Comparison of ENCODE assay signal across 11 cellular contexts in genomic region chr20:406200-407096, GRCh38. TPM values are rescaled to one million over a fixed set of nuclear protein-coding genes. Genes with fewer than 3 reads are reported as not detected.
DNase-seq lines count a peak whose midpoint lies in the region; ATAC-seq and TF ChIP-seq lines count a peak whose summit lies in the region.
"Had no signal": no experiment of that assay in that cellular context is flagged by ENCODE, and none has a peak within 500 bp of the region (broad histone marks: within the 10 kb centered on the region; RNA-seq: fewer than 3 reads in every experiment).

No MANE protein-coding gene starts in this region.

- H3K9ac ChIP-seq in SK-N-SH (no peak overlapping the region), SU-DHL-6 (ENCODE audit: low read length) (no peak overlapping the region), skeletal muscle satellite cell (ENCODE audit: low read depth, low read length) (no peak overlapping the region)

- no peaks in the 10 kb centered on the region for H3K9me2 ChIP-seq in SK-N-SH
- no peaks in the 10 kb centered on the region for H3K9me2 ChIP-seq in SU-DHL-6 (replicated peaks; ENCODE audit: insufficient read depth, low read length)

- TF ChIP-seq POLR2A in gastroesophageal sphincter (IDR thresholded peaks at IDR 0.05): no peak

- H3K4me3 ChIP-seq in SK-N-SH (ENCODE audit: low read depth in 2 of 2, low read length in 1 of 2): no peak overlapping the region
- no peak overlapping the region for H3K4me3 ChIP-seq in SU-DHL-6 (ENCODE audit: insufficient read depth, low read length, poor library complexity, severe bottlenecking)
- H3K4me3 ChIP-seq in gastroesophageal sphincter: no peak overlapping the region
- H3K4me3 ChIP-seq in skeletal muscle satellite cell (ENCODE audit: low read length): no peak overlapping the region

- H3F3A ChIP-seq in SK-N-SH (replicated peaks; ENCODE audit: insufficient read depth) (peaks cover 9% of the 10 kb centered on the region), SU-DHL-6 (ENCODE audit: insufficient read depth) (0 out of 2 replicates have a peak, but pooled peaks cover 5% of the 10 kb centered on the region)

- ATAC-seq in SK-N-SH treated with all-trans-retinoic acid at 6 μM for 48 hours (no peak), gastroesophageal sphincter (no peak), HG03196 (IDR thresholded peaks at IDR 0.05; ENCODE audit: unreplicated experiment) (no peak), HG03469 (IDR thresholded peaks at IDR 0.05; ENCODE audit: unreplicated experiment) (no peak)

- H3K4me1 ChIP-seq in SK-N-SH (ENCODE audit: control insufficient read depth in 1 of 2, insufficient read depth in 2 of 2, low read depth in 1 of 2, low read length in 1 of 2): peaks cover 4 to 18% of the 10 kb centered on the region in 2 experiments; a peak in 2 of 4 replicates
- peaks cover 0 to 34% (median 13%) of the 10 kb centered on the region in 3 donors for H3K4me1 ChIP-seq in gastroesophageal sphincter
- peaks cover 21% of the 10 kb centered on the region for H3K4me1 ChIP-seq in skeletal muscle satellite cell (ENCODE audit: control insufficient read depth, insufficient read depth, low read length)

- TF ChIP-seq CTCF in SK-N-SH (IDR thresholded peaks at IDR 0.05) (no peak), SU-DHL-6 (IDR thresholded peaks at IDR 0.05; ENCODE audit: insufficient read depth, low read length, poor library complexity, severe bottlenecking) (no peak), gastroesophageal sphincter (IDR thresholded peaks at IDR 0.05) (no peak)

- H3K36me3 ChIP-seq in SK-N-SH (replicated peaks in 1 of 2; ENCODE audit: control insufficient read depth in 1 of 2, insufficient read depth in 2 of 2, low read length in 1 of 2): peaks cover 6 to 20% of the 10 kb centered on the region in 2 experiments
- peaks cover 5% of the 10 kb centered on the region for H3K36me3 ChIP-seq in SU-DHL-6 (ENCODE audit: low read length)
- H3K36me3 ChIP-seq in gastroesophageal sphincter: peaks cover 0 to 17% of the 10 kb centered on the region in 2 donors
- H3K36me3 ChIP-seq in skeletal muscle satellite cell (ENCODE audit: insufficient read depth, low read length): peaks cover 13% of the 10 kb centered on the region

- no peak overlapping the region for H2AFZ ChIP-seq in SK-N-SH (ENCODE audit: low read depth)
- peak overlapping the region; percentile 92 for H2AFZ ChIP-seq in SU-DHL-6 (ENCODE audit: low read depth, low read length, severe bottlenecking)

- POLR2A ChIA-PET in SK-N-SH (lab: Yijun Ruan, JAX): interaction anchor here (0.5 to 1.4 kb wide), 4 partner anchors 26 to 923 kb away, joined by 3 to 15 read pairs (median 6); partner anchors contain the start of genes NRSN2 and TRIB3

- no peaks in the 10 kb centered on the region for H4K20me1 ChIP-seq in SK-N-SH (ENCODE audit: insufficient read depth)
- H4K20me1 ChIP-seq in SU-DHL-6 (ENCODE audit: low read depth, low read length): no peaks in the 10 kb centered on the region

- H3K79me2 ChIP-seq in SK-N-SH (ENCODE audit: insufficient read depth): peaks cover 33% of the 10 kb centered on the region
- no peaks in the 10 kb centered on the region; the same call in 1 of the 2 replicates for H3K79me2 ChIP-seq in SU-DHL-6 (ENCODE audit: insufficient read depth, low read length)

- CTCF ChIA-PET in SK-N-SH (lab: Yijun Ruan, JAX): interaction anchor here (0.9 to 2.1 kb wide), 9 partner anchors 10 to 332 kb away, joined by 3 to 8 read pairs (median 4); no protein-coding TSS in a partner anchor

- H3K27me3 ChIP-seq in SK-N-SH (ENCODE audit: insufficient read depth) (no peaks in the 10 kb centered on the region), SU-DHL-6 (ENCODE audit: low read length) (no peaks in the 10 kb centered on the region), gastroesophageal sphincter (no peaks in the 10 kb centered on the region), skeletal muscle satellite cell (ENCODE audit: control insufficient read depth, insufficient read depth, low read length) (no peaks in the 10 kb centered on the region)

- no peak for TF ChIP-seq EP300 in SK-N-SH (IDR thresholded peaks at IDR 0.05; ENCODE audit: borderline replicate concordance in 1 of 2, low read depth in 1 of 2, low read length in 1 of 2)
- no peak for TF ChIP-seq EP300 in gastroesophageal sphincter (IDR thresholded peaks at IDR 0.05)

- H3K27ac ChIP-seq in SK-N-SH (ENCODE audit: low read depth in 2 of 2, low read length in 1 of 2) (peak overlapping the region; percentile 66 to 81; a peak in 3 of 4 replicates), SU-DHL-6 (ENCODE audit: low read depth, low read length) (no peak overlapping the region), gastroesophageal sphincter (peak overlapping the region in 3 of 4 donors; percentile 95 to 98 (median 97))

- 95% methylated on average over 9 of the region's 9 CpGs for WGBS in SK-N-SH (ENCODE audit: low lambda C conversion rate)
- WGBS in gastroesophageal sphincter (ENCODE audit: low coverage in 1 of 2), 2 donors: 58 to 72% methylated on average over 5 to 6 of the region's 9 CpGs

- TF ChIP-seq RAD21 in SK-N-SH (IDR thresholded peaks at IDR 0.05; ENCODE audit: low read length): no peak

- peak overlapping the region; percentile 79; the same call in 1 of the 2 replicates for H3K4me2 ChIP-seq in SK-N-SH
- peak overlapping the region; percentile 66 for H3K4me2 ChIP-seq in SU-DHL-6 (ENCODE audit: low read depth, low read length, poor library complexity, severe bottlenecking)
- H3K4me2 ChIP-seq in skeletal muscle satellite cell (ENCODE audit: low read length): peak overlapping the region; percentile 97

- no peak for DNase-seq in SK-N-SH
- no peak for DNase-seq in AG20443 (ENCODE audit: low spot score)
- DNase-seq: dermis blood vessel endothelial cell; stimulated activated CD4-positive, alpha-beta T cell treated with anti-CD3 and anti-CD28 coated beads, Interleukin-4, amount 100 ng/mL, for 1 hour had no signal

- H3K9me3 ChIP-seq in SK-N-SH (no peaks in the 10 kb centered on the region), SU-DHL-6 (ENCODE audit: insufficient read depth, low read length) (no peaks in the 10 kb centered on the region), gastroesophageal sphincter (no peaks in the 10 kb centered on the region), skeletal muscle satellite cell (replicated peaks; ENCODE audit: low read length) (no peaks in the 10 kb centered on the region)
- H3K9me3 ChIP-seq: HAP-1 had no signal

TF ChIP-seq in SK-N-SH, 30 proteins besides CTCF, POLR2A, EP300 and RAD21 (continues in another document):
- TF ChIP-seq POLR2AphosphoS5 (IDR thresholded peaks at IDR 0.05; ENCODE audit: low read depth, low read length): no peak
- no peak for TF ChIP-seq SMC3 (IDR thresholded peaks at IDR 0.05; ENCODE audit: low read depth, low read length)
- no peak for TF ChIP-seq NFIC (IDR thresholded peaks at IDR 0.05; ENCODE audit: borderline replicate concordance)
- no peak for TF ChIP-seq ELF1 (IDR thresholded peaks at IDR 0.05)

TF ChIP-seq in SK-N-SH treated with all-trans-retinoic acid at 6 μM for 48 hours, 23 proteins besides CTCF, POLR2A, EP300 and RAD21 (continues in another document):
- TF ChIP-seq CSRNP3 (CRISPR knock-in tag; IDR thresholded peaks at IDR 0.05) (no peak), ZNF8 (CRISPR knock-in tag; IDR thresholded peaks at IDR 0.05) (no peak), ZNF565 (CRISPR knock-in tag; conservative IDR thresholded peaks at IDR 0.05; ENCODE audit: low read depth) (no peak), TCF4 (CRISPR knock-in tag; IDR thresholded peaks at IDR 0.05; ENCODE audit: borderline replicate concordance) (no peak)

RNA-seq across cellular contexts. Expression of gene RBCK1, which starts 1.7 kb away (rescaled TPM):
- 94.3 and 105 TPM in 2 replicates for polyA plus RNA-seq in SK-N-SH (2012; rRNA removed)
- polyA plus RNA-seq in SK-N-SH (2012; cell fraction: cytosol; rRNA removed): 55.2 and 70.2 TPM in 2 replicates
- 264 and 271 TPM in 2 replicates for polyA plus RNA-seq in SK-N-SH (2012; cell fraction: nucleus; rRNA removed)
- 100 to 1,000 TPM in 1 of 4 donors, 10 to 100 TPM in 3; 50.9 to 111 (median 82.1) TPM for total RNA-seq in gastroesophageal sphincter
- 58.5 and 61.3 TPM in 2 replicates for total RNA-seq in skeletal muscle satellite cell (2012; rRNA removed)

RNA-seq across cellular contexts. Expression of gene TRIB3, which starts 25.9 kb away (rescaled TPM):
- polyA plus RNA-seq in SK-N-SH (2012; rRNA removed): 13.2 and 16.6 TPM in 2 replicates
- 7.2 and 12.0 TPM in 2 replicates for polyA plus RNA-seq in SK-N-SH (2012; cell fraction: cytosol; rRNA removed)
- polyA plus RNA-seq in SK-N-SH (2012; cell fraction: nucleus; rRNA removed): 14.4 and 14.8 TPM in 2 replicates
- 1 to 10 TPM in 3 of 4 donors, under 1 TPM in 1; 0.31 to 5.6 (median 3.9) TPM for total RNA-seq in gastroesophageal sphincter
- 23.8 and 58.3 TPM in 2 replicates for total RNA-seq in skeletal muscle satellite cell (2012; rRNA removed)

RNA-seq across cellular contexts. Expression of gene TBC1D20, which starts 55.9 kb away (rescaled TPM):
- polyA plus RNA-seq in SK-N-SH (2012; rRNA removed): 27.7 and 37.7 TPM in 2 replicates
- 23.1 and 27.8 TPM in 2 replicates for polyA plus RNA-seq in SK-N-SH (2012; cell fraction: cytosol; rRNA removed)
- polyA plus RNA-seq in SK-N-SH (2012; cell fraction: nucleus; rRNA removed): 42.6 and 45.1 TPM in 2 replicates
- total RNA-seq in gastroesophageal sphincter: 10 to 100 TPM; 39.6 to 51.2 (median 39.9) TPM
- total RNA-seq in skeletal muscle satellite cell (2012; rRNA removed): 30.4 and 32.1 TPM in 2 replicates

RNA-seq across cellular contexts. Expression of gene NRSN2, which starts 59.5 kb away (rescaled TPM):
- polyA plus RNA-seq in SK-N-SH (2012; rRNA removed): 88.6 and 146 TPM in 2 replicates
- 54.7 and 100 TPM in 2 replicates for polyA plus RNA-seq in SK-N-SH (2012; cell fraction: cytosol; rRNA removed)
- polyA plus RNA-seq in SK-N-SH (2012; cell fraction: nucleus; rRNA removed): 63.6 and 88.9 TPM in 2 replicates
- 10 to 100 TPM; 25.3 to 51.6 (median 30.2) TPM for total RNA-seq in gastroesophageal sphincter
- 18.0 and 28.8 TPM in 2 replicates for total RNA-seq in skeletal muscle satellite cell (2012; rRNA removed)
